In the genomic region with DNA sequence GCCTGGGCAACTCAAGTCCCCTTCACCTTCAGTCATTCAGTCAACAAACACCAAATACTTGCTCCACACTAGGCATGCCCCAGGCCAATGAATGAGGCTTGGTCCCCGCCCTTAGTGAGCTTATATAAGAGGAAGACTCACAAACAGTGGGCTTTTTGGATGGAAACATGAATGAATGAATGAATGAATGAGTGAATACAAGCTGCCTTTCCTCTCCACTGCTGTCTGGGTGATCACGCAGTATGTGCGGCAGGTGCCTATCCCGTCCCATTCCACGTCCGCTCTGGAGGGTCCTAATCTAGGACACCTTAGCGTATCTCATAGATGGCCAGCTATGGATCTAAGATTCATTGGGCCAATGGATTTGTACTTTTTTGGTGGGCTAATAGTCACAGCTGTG, we compare ENCODE assay signal across 22 cellular contexts.
"Had no signal": no experiment of that assay in that cellular context is flagged by ENCODE, and none has a peak within 500 bp of the region (broad histone marks: within the 10 kb centered on the region; RNA-seq: fewer than 3 reads in every experiment).

No MANE protein-coding gene starts in this region.

- FAIRE-seq: RCC 7860 had no signal

- H2AFZ ChIP-seq: PC-9 had no signal

- H3K4me3 ChIP-seq: MG63, PC-9, SJSA1, SK-N-MC had no signal

- H3K9me3 ChIP-seq: MG63, SJSA1 had no signal

- DNase-seq: Karpas-422, KG1, MG63, NCI-H1092 treated with DMSO at 0.1 percent for 48 hours, NCI-H1436, NCI-H187, NCI-H2029, NCI-H2081 treated with DMSO at 0.1 percent for 48 hours, NCI-H2171, NCI-H226, NCI-H446, NCI-H510A, NCI-H524 treated with DMSO at 0.1 percent for 48 hours, NCI-H69, NCI-H774, PC-9, Right ventricle myocardium superior, RPMI8226, SIG-M5 had no signal

- H3K27ac ChIP-seq: PC-9, SJSA1, SK-N-MC had no signal

- H3K27me3 ChIP-seq: MG63, SJSA1 had no signal

- H3K36me3 ChIP-seq: MG63, SJSA1 had no signal
